Comparison of ENCODE assay signal across 13 cellular contexts in genomic region chr17:79926002-79926307, GRCh38.
"Had no signal": no experiment of that assay in that cellular context is flagged by ENCODE, and none has a peak within 500 bp of the region (broad histone marks: within the 10 kb centered on the region; RNA-seq: fewer than 3 reads in every experiment).

No MANE protein-coding gene starts in this region.

- H3K36me3 ChIP-seq: adrenal gland, neutrophil, sigmoid colon had no signal

- H3K4me3 ChIP-seq: adrenal gland, psoas muscle, sigmoid colon had no signal

- ATAC-seq: T-helper 17 cell had no signal

- DNase-seq: activated CD4-positive, alpha-beta memory T cell treated with anti-CD3 and anti-CD28 coated beads for 36 hours; activated CD8-positive, alpha-beta memory T cell treated with anti-CD3 and anti-CD28 coated beads, Interleukin-2, amount 50 U/mL, for 48 hours; activated naive CD4-positive, alpha-beta T cell; central memory CD4-positive, alpha-beta T cell; naive B cell; psoas muscle; sigmoid colon; stimulated activated CD4-positive, alpha-beta T cell treated with anti-CD3 and anti-CD28 coated beads, Interleukin-12 subunit alpha, Interleukin-12 subunit beta, amount 100 ng/mL, for 4 hours; stimulated activated naive CD4-positive, alpha-beta T cell treated with Interleukin-2 at 50 U/mL for 16 hours; T-helper 17 cell had no signal

- FAIRE-seq: TTC549 had no signal

- H3K9me3 ChIP-seq: adrenal gland, neutrophil, psoas muscle, sigmoid colon had no signal

- H3K27ac ChIP-seq: adrenal gland, neutrophil, sigmoid colon had no signal
